ENCODE assay signal across 8 cellular contexts in genomic region chr4:39446842-39447573, GRCh38. TPM values are rescaled to one million over a fixed set of nuclear protein-coding genes. Genes with fewer than 3 reads are reported as not detected.
DNase-seq lines count a peak whose midpoint lies in the region; ATAC-seq and TF ChIP-seq lines count a peak whose summit lies in the region.

No MANE protein-coding gene starts in this region.

- H3K9me3 ChIP-seq in T-helper 17 cell (ENCODE audit: control insufficient read depth, low read length, poor library complexity, severe bottlenecking), result no peaks in the 10 kb centered on the region

- peaks cover 2% of the 10 kb centered on the region for H3K4me1 Mint-ChIP-seq in T-helper 17 cell
- peaks cover 25% of the 10 kb centered on the region for H3K4me1 Mint-ChIP-seq in stimulated activated memory B cell treated with anti-CD40 and anti-IgM and Interleukin-4, amounts not matched to agents 10 μg/mL and 1 μg/mL and 100 μg/mL, for 72 hours

- peak overlapping the region; percentile 74 for H3K4me3 Mint-ChIP-seq in T-helper 17 cell
- peak overlapping the region; percentile 72 for H3K4me3 Mint-ChIP-seq in stimulated activated memory B cell treated with anti-CD40 and anti-IgM and Interleukin-4, amounts not matched to agents 10 μg/mL and 1 μg/mL and 100 μg/mL, for 72 hours

- peak; percentile 71 for ATAC-seq in HG02623 (IDR thresholded peaks at IDR 0.05; ENCODE audit: unreplicated experiment)
- peak; percentile 93 for ATAC-seq in T-helper 17 cell
- peak; percentile 95 for ATAC-seq in stimulated activated memory B cell treated with anti-CD40 and anti-IgM and Interleukin-4, amounts not matched to agents 10 μg/mL and 1 μg/mL and 100 μg/mL, for 72 hours

- H3K36me3 Mint-ChIP-seq in T-helper 17 cell (ENCODE audit: low read depth), result no peaks in the 10 kb centered on the region
- H3K36me3 Mint-ChIP-seq in stimulated activated memory B cell treated with anti-CD40 and anti-IgM and Interleukin-4, amounts not matched to agents 10 μg/mL and 1 μg/mL and 100 μg/mL, for 72 hours, result peaks cover 12% of the 10 kb centered on the region

- TF ChIP-seq CTCF in GM13976 (IDR thresholded peaks at IDR 0.05; ENCODE audit: borderline replicate concordance, control extremely low read depth, extremely low read depth, insufficient read depth, missing control alignments), result no peak
- TF ChIP-seq CTCF in choroid plexus epithelial cell (conservative IDR thresholded peaks at IDR 0.05; ENCODE audit: low read depth, low read length), result peak; percentile 58

- H3K9me3 Mint-ChIP-seq in stimulated activated memory B cell treated with anti-CD40 and anti-IgM and Interleukin-4, amounts not matched to agents 10 μg/mL and 1 μg/mL and 100 μg/mL, for 72 hours, result no peaks in the 10 kb centered on the region

- no peaks in the 10 kb centered on the region for H3K27me3 Mint-ChIP-seq in T-helper 17 cell
- no peaks in the 10 kb centered on the region for H3K27me3 Mint-ChIP-seq in stimulated activated memory B cell treated with anti-CD40 and anti-IgM and Interleukin-4, amounts not matched to agents 10 μg/mL and 1 μg/mL and 100 μg/mL, for 72 hours

- peak overlapping the region; percentile 65 for H3K27ac Mint-ChIP-seq in T-helper 17 cell
- H3K27ac Mint-ChIP-seq in stimulated activated memory B cell treated with anti-CD40 and anti-IgM and Interleukin-4, amounts not matched to agents 10 μg/mL and 1 μg/mL and 100 μg/mL, for 72 hours, result peak overlapping the region; percentile 86

- DNase-seq in GM13976 (ENCODE audit: low spot score) (peak; percentile 86), T-helper 17 cell (peak; percentile 21 to 53 (median 47)), choroid plexus epithelial cell (ENCODE audit: low read depth) (peak; percentile 79), left kidney (ENCODE audit: low read depth, low spot score) (peak; percentile 90), NCI-H1092 treated with DMSO at 0.1 percent for 48 hours (lab: John Stamatoyannopoulos, UW) (no peak), OCI-M1 (lab: John Stamatoyannopoulos, UW) (no peak)

- in situ Hi-C loops in GM13976 (cut with MboI; ENCODE audit: low sequenced_read_pairs, unreplicated experiment), result loop anchor here (10.0 kb wide), 1 partner anchor 542 kb away; no protein-coding TSS in a partner anchor

- peak overlapping the region; percentile 53 for H3K4me3 ChIP-seq in choroid plexus epithelial cell (ENCODE audit: low read depth, low read length)

RNA-seq across cellular contexts. Expression of gene RPL9, which starts 11.7 kb away (rescaled TPM):
- 1,000 to 10,000 TPM; 1,881 to 2,610 TPM for total RNA-seq in T-helper 17 cell

RNA-seq across cellular contexts. Expression of gene LIAS, which starts 11.8 kb away (rescaled TPM):
- total RNA-seq in T-helper 17 cell, result 10 to 100 TPM in 1 of 2 donors, 1 to 10 TPM in 1; 8.4 to 11.5 TPM

RNA-seq across cellular contexts. Expression of gene KLB, which starts 40.3 kb away (rescaled TPM):
- under 1 TPM in 1 of 2 donors, not detected in 1; 0.05 TPM for total RNA-seq in T-helper 17 cell

Comparison
In these comparisons a context has a peak if more than half of its experiments do, and no peak if none do; other contexts are left out.
1. DNase-seq: peak in GM13976 (single experiment), T-helper 17 cell (3 of 3), choroid plexus epithelial cell (single experiment) and left kidney (single experiment); none in NCI-H1092 treated with DMSO at 0.1 percent for 48 hours (single experiment) and OCI-M1 (single experiment).
2. Peak in every context shown above with its lines, with median percentiles within 50 percentile points of each other: ATAC-seq.